26 cellular contexts compared by ENCODE assay signal in the genomic region with DNA sequence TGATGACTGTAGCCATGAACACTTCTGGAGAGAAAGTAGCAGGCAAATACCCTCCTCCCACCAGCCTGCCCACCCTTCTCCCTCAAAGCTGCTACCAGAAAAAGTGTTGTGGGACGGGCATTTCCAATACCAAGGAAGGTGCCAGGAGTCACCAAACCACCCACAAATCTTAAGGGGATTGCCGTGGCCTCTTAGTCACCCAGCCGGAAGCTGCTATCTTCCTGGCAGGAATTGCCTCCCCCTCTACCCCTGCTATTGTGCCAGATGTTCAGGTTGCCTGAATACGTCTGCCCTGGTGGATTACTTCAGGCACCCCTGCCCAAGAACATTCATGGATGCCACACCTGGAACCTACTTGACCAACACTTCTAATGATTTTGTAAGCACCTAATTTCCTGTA.
"Had no signal": no experiment of that assay in that cellular context is flagged by ENCODE, and none has a peak within 500 bp of the region (broad histone marks: within the 10 kb centered on the region; RNA-seq: fewer than 3 reads in every experiment).

No MANE protein-coding gene starts in this region.

- ATAC-seq: activated CD4-positive, CD25-positive, alpha-beta regulatory T cell treated with anti-CD3 and anti-CD28 coated beads, Interleukin-2, amount 50 U/mL, for 24 hours; effector memory CD8-positive, alpha-beta T cell; heart right ventricle; natural killer cell treated with Interleukin-12 subunit alpha and Interleukin-12 subunit beta and Interleukin-15 and Interleukin-18, amount 100 ng/mL, for 72 hours; stimulated activated memory B cell treated with anti-CD40 and anti-IgM and Interleukin-4, amounts not matched to agents 10 μg/mL and 1 μg/mL and 100 μg/mL, for 72 hours; stimulated activated naive CD8-positive, alpha-beta T cell treated with anti-CD3 and anti-CD28 coated beads, Interleukin-15, amount 100 ng/mL, for 72 hours had no signal

- FAIRE-seq: small intestine had no signal

- H3K27me3 ChIP-seq: adrenal gland, esophagus muscularis mucosa, heart right ventricle, neutrophil, sigmoid colon, vagina had no signal

- H3K9me3 ChIP-seq: adrenal gland, esophagus muscularis mucosa, heart right ventricle, neutrophil, sigmoid colon, vagina had no signal

- H3K36me3 ChIP-seq: adrenal gland, esophagus muscularis mucosa, heart right ventricle, neutrophil, sigmoid colon, vagina, WERI-Rb-1 had no signal

- H3K4me1 ChIP-seq: adrenal gland had no signal

- H3K4me3 ChIP-seq: adrenal gland, coronary artery, esophagus muscularis mucosa, heart right ventricle, sigmoid colon, vagina had no signal

- H3K27ac ChIP-seq: adrenal gland, coronary artery, esophagus muscularis mucosa, heart right ventricle, neutrophil, sigmoid colon, vagina, WERI-Rb-1 had no signal

- DNase-seq: activated CD4-positive, alpha-beta memory T cell treated with anti-CD3 and anti-CD28 coated beads for 36 hours; activated CD4-positive, alpha-beta T cell treated with anti-CD3 and anti-CD28 coated beads for 48 hours; activated CD8-positive, alpha-beta memory T cell treated with anti-CD3 and anti-CD28 coated beads, Interleukin-2, amount 50 U/mL, for 4 hours; activated effector memory CD4-positive, alpha-beta T cell treated with anti-CD3 and anti-CD28 coated beads, Interleukin-2, amount 50 U/mL, for 16 hours; activated naive CD4-positive, alpha-beta T cell treated with anti-CD3 and anti-CD28 coated beads for 36 hours; activated naive CD8-positive, alpha-beta T cell treated with anti-CD3 and anti-CD28 coated beads for 36 hours; activated T-cell treated with anti-CD3 and anti-CD28 coated beads, Interleukin-2, amount 50 U/mL, for 1 hour; adrenal gland; effector memory CD8-positive, alpha-beta T cell; foreskin melanocyte; heart right ventricle; retina; sigmoid colon; small intestine; stimulated activated CD4-positive, alpha-beta T cell treated with anti-CD3 and anti-CD28 coated beads, Interleukin-4, amount 100 ng/mL, for 24 hours; stimulated activated naive CD8-positive, alpha-beta T cell treated with anti-CD3 and anti-CD28 coated beads, Interleukin-15, amount 100 ng/mL, for 72 hours; substantia nigra; T-helper 1 cell; WERI-Rb-1 had no signal
